Comparison of ENCODE assay signal across 22 cellular contexts in genomic region chr20:16952965-16953364, GRCh38.
"Had no signal": no experiment of that assay in that cellular context is flagged by ENCODE, and none has a peak within 500 bp of the region (broad histone marks: within the 10 kb centered on the region; RNA-seq: fewer than 3 reads in every experiment).

No MANE protein-coding gene starts in this region.

- H3K9me3 ChIP-seq: adrenal gland, ascending aorta had no signal

- DNase-seq: activated CD4-positive, alpha-beta memory T cell treated with anti-CD3 and anti-CD28 coated beads for 36 hours; activated CD4-positive, alpha-beta T cell treated with anti-CD3 and anti-CD28 coated beads for 36 hours; activated CD4-positive, alpha-beta T cell treated with anti-CD3 and anti-CD28 coated beads, Interleukin-2, amount 10 ng/mL, durations not matched to agents 24 days and 14 days; activated CD4-positive, CD25-positive, alpha-beta regulatory T cell; activated CD4-positive, CD25-positive, alpha-beta regulatory T cell treated with anti-CD3 and anti-CD28 coated beads, Interleukin-2, amount 50 U/mL, for 72 hours; activated CD8-positive, alpha-beta memory T cell treated with anti-CD3 and anti-CD28 coated beads, Interleukin-2, amount 10 ng/mL, durations not matched to agents 7 days and 5 days; activated CD8-positive, alpha-beta memory T cell treated with anti-CD3 and anti-CD28 coated beads, Interleukin-2, amount 50 U/mL, for 4 hours; activated CD8-positive, alpha-beta T cell treated with anti-CD3 and anti-CD28 coated beads, Interleukin-2, amount 10 ng/mL, durations not matched to agents 7 days and 5 days; activated effector memory CD4-positive, alpha-beta T cell treated with anti-CD3 and anti-CD28 coated beads, Interleukin-2, amount 50 U/mL, for 16 hours; activated naive CD4-positive, alpha-beta T cell treated with anti-CD3 and anti-CD28 coated beads for 36 hours; activated naive CD8-positive, alpha-beta T cell treated with anti-CD3 and anti-CD28 coated beads for 36 hours; activated naive CD8-positive, alpha-beta T cell treated with anti-CD3 and anti-CD28 coated beads, Interleukin-2, amount 50 U/mL, for 24 hours; activated T-cell treated with anti-CD3 and anti-CD28 coated beads, Interleukin-2, amount 50 U/mL, for 1 hour; activated T-cell treated with anti-CD3 and anti-CD28 coated beads, Interleukin-2, amount 50 U/mL, for 48 hours; adrenal gland; dorsolateral prefrontal cortex; effector memory CD4-positive, alpha-beta T cell; endodermal cell; foreskin fibroblast; T-helper 2 cell had no signal

- H3K4me1 ChIP-seq: adrenal gland had no signal

- H3K27ac ChIP-seq: adrenal gland, ascending aorta, coronary artery had no signal

- H3K36me3 ChIP-seq: adrenal gland, ascending aorta had no signal

- H3K4me3 ChIP-seq: adrenal gland, ascending aorta, coronary artery, dorsolateral prefrontal cortex had no signal

- H3K27me3 ChIP-seq: adrenal gland, ascending aorta, dorsolateral prefrontal cortex had no signal
